In the genomic region with DNA sequence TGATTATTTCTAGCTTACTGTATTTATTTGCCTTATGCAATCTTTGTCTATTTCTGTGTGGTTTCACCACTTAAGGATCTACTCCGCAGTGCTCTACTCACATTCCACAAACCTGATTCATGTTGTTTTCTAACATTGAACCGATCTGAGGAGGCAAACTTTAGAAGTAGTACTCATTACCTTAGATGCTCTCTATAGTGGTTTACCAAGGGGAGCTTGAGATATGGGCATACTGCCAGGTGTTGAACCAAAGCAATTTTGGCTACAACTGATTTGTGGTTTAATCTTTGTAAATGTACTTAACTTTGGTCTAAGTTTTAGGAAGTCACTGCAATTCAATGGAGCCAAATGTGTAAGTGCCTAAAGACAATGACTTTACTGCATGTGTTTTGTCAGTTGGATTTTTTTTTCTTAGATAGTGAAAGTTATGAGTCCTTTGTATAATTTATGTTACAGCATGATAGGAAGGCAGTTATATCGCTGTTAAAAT, we compare ENCODE assay signal across 10 cellular contexts. TPM values are rescaled to one million over a fixed set of nuclear protein-coding genes. Genes with fewer than 3 reads are reported as not detected.
DNase-seq lines count a peak whose midpoint lies in the region; ATAC-seq and TF ChIP-seq lines count a peak whose summit lies in the region.
"Had no signal": no experiment of that assay in that cellular context is flagged by ENCODE, and none has a peak within 500 bp of the region (broad histone marks: within the 10 kb centered on the region; RNA-seq: fewer than 3 reads in every experiment).

No MANE protein-coding gene starts in this region.

- no peak overlapping the region for H4K91ac ChIP-seq in neuronal stem cell (ENCODE audit: low read depth, low read length, poor library complexity)

- DNase-seq in HuH-7 (ENCODE audit: low spot score) = peak; percentile 8
- peak; percentile 4 to 65 for DNase-seq in SW 1271 (lab: John Stamatoyannopoulos, UW)
- peak; percentile 75 for DNase-seq in kidney glomerular epithelial cell (lab: John Stamatoyannopoulos, UW)
- DNase-seq in tibial nerve (ENCODE audit: low spot score in 2 of 2) = no peak
- DNase-seq in neuronal stem cell (ENCODE audit: low spot score) = no peak
- DNase-seq in glutamatergic neuron = no peak
- DNase-seq: NK-92 treated with Interleukin-12 subunit alpha and Interleukin-12 subunit beta, amount 100 ng/mL, for 24 hours had no signal

- H3K4ac ChIP-seq in neuronal stem cell (ENCODE audit: low read length) = no peak overlapping the region

- no peak overlapping the region for H2AK5ac ChIP-seq in neuronal stem cell (ENCODE audit: low read depth, low read length)

- H3K4me2 ChIP-seq in BLaER1 = peak overlapping the region; percentile 48
- no peak overlapping the region for H3K4me2 ChIP-seq in neuronal stem cell (ENCODE audit: insufficient read depth, low read length, poor library complexity, severe bottlenecking)

- no peak for TF ChIP-seq POLR2A in tibial nerve (IDR thresholded peaks at IDR 0.05)

- H3K9me3 ChIP-seq in BLaER1 = no peaks in the 10 kb centered on the region
- no peaks in the 10 kb centered on the region for H3K9me3 ChIP-seq in tibial nerve
- H3K9me3 ChIP-seq in neuronal stem cell (replicated peaks in 1 of 2; ENCODE audit: control insufficient read depth in 2 of 2, insufficient read depth in 1 of 2, low read depth in 1 of 2, low read length in 2 of 2) = peaks cover 0 to 2% of the 10 kb centered on the region in 2 donors
- H3K9me3 ChIP-seq: right atrium auricular region had no signal

- no peak overlapping the region for H4K8ac ChIP-seq in neuronal stem cell (ENCODE audit: low read depth, low read length)

- H4K20me1 ChIP-seq in BLaER1 = no peaks in the 10 kb centered on the region

- H3K18ac ChIP-seq in neuronal stem cell (ENCODE audit: low read length) = no peak overlapping the region

- no peak overlapping the region for H3K4me3 Mint-ChIP-seq in glutamatergic neuron (ENCODE audit: unreplicated experiment)

- TF ChIP-seq CTCF in tibial nerve (IDR thresholded peaks at IDR 0.05) = no peak
- TF ChIP-seq CTCF in glutamatergic neuron (IDR thresholded peaks at IDR 0.05; ENCODE audit: partially characterized antibody, unreplicated experiment) = no peak

- WGBS in tibial nerve, 2 donors = 34 to 35% methylated on average over 3 of the region's 3 CpGs
- WGBS in neuronal stem cell (ENCODE audit: extremely low coverage in 2 of 2, insufficient read length in 2 of 2, insufficient replicate concordance in 1 of 2), 2 donors = no CpG with 5 or more reads among the region's 3 CpGs

- H3K27ac ChIP-seq in BLaER1 (no peak overlapping the region), tibial nerve (no peak overlapping the region), neuronal stem cell (replicated peaks; ENCODE audit: low read length) (no peak overlapping the region)

- H3K9me3 Mint-ChIP-seq in glutamatergic neuron (ENCODE audit: unreplicated experiment) = no peaks in the 10 kb centered on the region

- H3K27ac Mint-ChIP-seq in glutamatergic neuron (ENCODE audit: unreplicated experiment) = no peak overlapping the region

- no peak overlapping the region for H2BK120ac ChIP-seq in neuronal stem cell (ENCODE audit: low read depth, low read length)

- H3K23ac ChIP-seq in neuronal stem cell (ENCODE audit: low read depth, low read length, poor library complexity) = no peak overlapping the region

- no peaks in the 10 kb centered on the region for H3K27me3 ChIP-seq in BLaER1
- no peaks in the 10 kb centered on the region for H3K27me3 ChIP-seq in tibial nerve
- H3K27me3 ChIP-seq in neuronal stem cell (ENCODE audit: control insufficient read depth in 3 of 3, insufficient read depth in 3 of 3, low read depth in 1 of 3, low read length in 3 of 3) = no peaks in the 10 kb centered on the region
- H3K27me3 ChIP-seq: right atrium auricular region had no signal

- H3K27me3 Mint-ChIP-seq in glutamatergic neuron (ENCODE audit: unreplicated experiment) = no peaks in the 10 kb centered on the region

- H3K14ac ChIP-seq in neuronal stem cell (ENCODE audit: low read length) = no peak overlapping the region

- no peak for ATAC-seq in GM19351 (IDR thresholded peaks at IDR 0.05; ENCODE audit: unreplicated experiment)

- no peak overlapping the region for H2BK5ac ChIP-seq in neuronal stem cell (ENCODE audit: low read length)

- peaks cover 28% of the 10 kb centered on the region for H3K4me1 ChIP-seq in BLaER1
- peaks cover 0 to 16% (median 4%) of the 10 kb centered on the region in 4 donors for H3K4me1 ChIP-seq in tibial nerve
- peaks cover 0 to 5% of the 10 kb centered on the region in 2 donors for H3K4me1 ChIP-seq in neuronal stem cell (ENCODE audit: control insufficient read depth in 2 of 2, insufficient read depth in 1 of 2, low read depth in 1 of 2, low read length in 2 of 2)

- H3K36me3 ChIP-seq in BLaER1 (no peaks in the 10 kb centered on the region), tibial nerve (no peaks in the 10 kb centered on the region), neuronal stem cell (replicated peaks in 1 of 2; ENCODE audit: control insufficient read depth in 2 of 2, insufficient read depth in 2 of 2, low read length in 2 of 2) (peaks cover 0 to 2% of the 10 kb centered on the region in 2 donors)
- H3K36me3 ChIP-seq: right atrium auricular region had no signal

- H3K36me3 Mint-ChIP-seq in glutamatergic neuron (ENCODE audit: unreplicated experiment) = no peaks in the 10 kb centered on the region

- peaks cover 5% of the 10 kb centered on the region for H3K4me1 Mint-ChIP-seq in glutamatergic neuron (ENCODE audit: low read depth, unreplicated experiment)

- no peak overlapping the region for H3K4me3 ChIP-seq in BLaER1
- no peak overlapping the region for H3K4me3 ChIP-seq in tibial nerve
- no peak overlapping the region for H3K4me3 ChIP-seq in neuronal stem cell (ENCODE audit: low read length in 2 of 2)
- H3K4me3 ChIP-seq: right atrium auricular region had no signal

- H3K9ac ChIP-seq in BLaER1 = no peak overlapping the region
- no peak overlapping the region for H3K9ac ChIP-seq in neuronal stem cell (ENCODE audit: low read depth, low read length, poor library complexity)

- H3K79me1 ChIP-seq in neuronal stem cell (ENCODE audit: low read depth, low read length) = peaks cover 3% of the 10 kb centered on the region

- no peak overlapping the region for H2BK15ac ChIP-seq in neuronal stem cell (ENCODE audit: low read length)

- no peak for TF ChIP-seq EP300 in tibial nerve (IDR thresholded peaks at IDR 0.05)

- H2BK12ac ChIP-seq in neuronal stem cell (ENCODE audit: low read length) = no peak overlapping the region

- H2AFZ ChIP-seq in neuronal stem cell (ENCODE audit: low read length) = no peak overlapping the region

RNA-seq across cellular contexts. Expression of a gene that starts 50.1 kb away (rescaled TPM):
- 10 to 100 TPM; 14.7 to 31.7 (median 21.3) TPM for total RNA-seq in tibial nerve
- polyA plus RNA-seq in neuronal stem cell (2013, experiment 1 of 2) = 165 TPM
- 170 TPM for polyA plus RNA-seq in neuronal stem cell (2013, experiment 2 of 2)
- 177 TPM for total RNA-seq in glutamatergic neuron (ENCODE audit: unreplicated experiment)

Comparison
In these comparisons a context has a peak if more than half of its experiments do, and no peak if none do; other contexts are left out.
1. DNase-seq: peak in HuH-7 (single experiment), SW 1271 (2 of 2) and kidney glomerular epithelial cell (single experiment); none in tibial nerve (0 of 2), neuronal stem cell (single experiment) and glutamatergic neuron (single experiment).